ENCODE assay signal across 10 cellular contexts in genomic region chr10:17366705-17367104, GRCh38.
"Had no signal": no experiment of that assay in that cellular context is flagged by ENCODE, and none has a peak within 500 bp of the region (broad histone marks: within the 10 kb centered on the region; RNA-seq: fewer than 3 reads in every experiment).

No MANE protein-coding gene starts in this region.

- H3K27ac ChIP-seq: GM23248 had no signal

- H3K4me3 ChIP-seq: GM23248, GM23338, HAP-1 had no signal

- H2AFZ ChIP-seq: GM23248, GM23338 had no signal

- H3K9ac ChIP-seq: GM23248 had no signal

- FAIRE-seq: H1 had no signal

- DNase-seq: GM23248, GOT3, H7, H9, HCEC 1CT, HFFc6 had no signal

- H3K27ac Mint-ChIP-seq: GM23338, H9, HFFc6 had no signal

- H3K4me2 ChIP-seq: GM23338 had no signal

- H3K9me3 Mint-ChIP-seq: HFFc6 had no signal

- H3K4me1 ChIP-seq: HAP-1 had no signal

- H3K9me3 ChIP-seq: HAP-1 had no signal

- H3K4me3 Mint-ChIP-seq: GM23338, H9, HFFc6 had no signal

- ATAC-seq: GM23338, HCT116 had no signal

- H3K4me1 Mint-ChIP-seq: GM23338, H9 had no signal

- H3K36me3 ChIP-seq: HAP-1 had no signal
